ENCODE assay signal across 9 cellular contexts in the genomic region with DNA sequence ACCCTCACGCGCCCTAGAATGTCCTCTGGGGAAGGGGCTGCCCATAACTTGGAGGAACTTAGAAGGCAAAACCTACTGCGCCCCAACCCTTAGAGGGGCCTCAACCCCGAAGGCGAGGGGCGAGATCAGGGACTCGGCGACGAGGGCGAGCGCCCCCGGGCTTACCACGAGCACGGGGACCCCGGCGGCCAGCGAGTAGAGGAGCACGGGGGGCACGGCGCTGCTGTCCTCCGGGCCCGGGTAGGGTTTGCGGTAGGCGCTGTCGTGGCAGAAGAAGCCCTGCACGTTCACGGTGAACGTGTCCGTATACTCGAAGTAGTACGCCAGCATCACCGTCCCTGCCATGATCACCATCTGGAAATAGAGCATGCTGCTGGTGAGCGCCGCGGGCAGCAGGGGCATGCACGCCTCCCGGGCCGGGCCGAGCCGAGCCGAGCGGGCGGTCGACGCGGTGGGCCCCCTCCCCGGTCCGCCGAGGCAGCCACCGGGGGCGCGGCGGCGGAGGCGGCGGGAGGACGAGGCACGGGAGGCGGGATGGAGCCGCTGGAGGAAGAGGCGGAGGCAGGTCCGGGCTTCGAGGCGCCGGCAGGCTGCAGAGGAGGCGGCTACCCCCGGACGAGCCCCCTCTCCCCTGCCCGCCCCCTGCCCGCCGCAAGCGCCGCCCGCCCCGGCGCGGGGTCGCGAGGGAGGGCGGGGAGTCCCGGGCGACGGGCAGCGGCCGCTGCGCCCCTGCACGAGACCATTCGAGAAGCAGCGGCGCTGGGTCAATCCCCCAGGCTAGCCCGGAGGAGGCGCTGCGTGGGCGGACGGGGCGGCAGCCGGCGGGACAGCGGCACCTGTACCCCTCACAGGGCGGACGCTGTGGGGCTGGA. TPM values are rescaled to one million over a fixed set of nuclear protein-coding genes. Genes with fewer than 3 reads are reported as not detected.
A peak's percentile ranks its signal among the peaks of the same experiment; 100 is the strongest.
DNase-seq lines count a peak whose midpoint lies in the region; ATAC-seq and TF ChIP-seq lines count a peak whose summit lies in the region.
"Had no signal": no experiment of that assay in that cellular context is flagged by ENCODE, and none has a peak within 500 bp of the region (broad histone marks: within the 10 kb centered on the region; RNA-seq: fewer than 3 reads in every experiment).

A gene with protein sequence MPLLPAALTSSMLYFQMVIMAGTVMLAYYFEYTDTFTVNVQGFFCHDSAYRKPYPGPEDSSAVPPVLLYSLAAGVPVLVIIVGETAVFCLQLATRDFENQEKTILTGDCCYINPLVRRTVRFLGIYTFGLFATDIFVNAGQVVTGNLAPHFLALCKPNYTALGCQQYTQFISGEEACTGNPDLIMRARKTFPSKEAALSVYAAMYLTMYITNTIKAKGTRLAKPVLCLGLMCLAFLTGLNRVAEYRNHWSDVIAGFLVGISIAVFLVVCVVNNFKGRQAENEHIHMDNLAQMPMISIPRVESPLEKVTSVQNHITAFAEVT (minus strand): TSS at position 592 of the 872 bp plus-strand sequence. CDS start 190 bp downstream, at position 402.

- CTCF ChIA-PET in HEK293 (lab: Yijun Ruan, JAX) (interaction anchor here (0.6 to 0.7 kb wide), 2 partner anchors 24 to 163 kb away, joined by 3 to 4 read pairs; no protein-coding TSS in a partner anchor), Caco-2 (lab: Charles Lee) (no interaction called here)

- H3K4me3 ChIP-seq in ACC112 (ENCODE audit: low read depth, low read length) (peak within 1 kb of the TSS; percentile 77), HEK293 (ENCODE audit: low read depth, low read length) (peak within 1 kb of the TSS; percentile 34), fibroblast of pulmonary artery (replicated peaks; ENCODE audit: low read depth, low read length) (peak within 1 kb of the TSS; percentile 33), neuron (ENCODE audit: low read length) (peak within 1 kb of the TSS; percentile 52), Caco-2 (ENCODE audit: low read depth, low read length) (no peak within 1 kb of the TSS)

- H3K79me2 ChIP-seq in ACC112 (ENCODE audit: control insufficient read depth, insufficient read depth, low read length, unreplicated experiment): no peaks in the 10 kb centered on the region

- intact Hi-C loops in Caco-2 (cut with micrococcal nuclease; ENCODE audit: unreplicated experiment): no loop called here

- H3K4me3 Mint-ChIP-seq in Caco-2 (ENCODE audit: unreplicated experiment): no peak within 1 kb of the TSS

- H3K4me1 ChIP-seq in ACC112 (ENCODE audit: control insufficient read depth, insufficient read depth, low read length, unreplicated experiment) (no peaks in the 10 kb centered on the region), HEK293 (ENCODE audit: control insufficient read depth, insufficient read depth, low read length) (no peaks in the 10 kb centered on the region), neuron (ENCODE audit: insufficient read depth, low read length) (peaks cover 10% of the 10 kb centered on the region), Caco-2 (no peaks in the 10 kb centered on the region)

- H3K9me3 Mint-ChIP-seq in Caco-2 (ENCODE audit: unreplicated experiment): no peaks in the 10 kb centered on the region

- ATAC-seq in HG02870 (IDR thresholded peaks at IDR 0.05; ENCODE audit: unreplicated experiment) (no peak), HG03565 (IDR thresholded peaks at IDR 0.05; ENCODE audit: unreplicated experiment) (no peak)

- POLR2A ChIA-PET in HEK293 (lab: Yijun Ruan, JAX): no interaction called here
- POLR2A ChIA-PET in Caco-2 (lab: Charles Lee): no interaction called here

- no peak for TF ChIP-seq CTCF in HEK293 (tag by site-specific recombination; IDR thresholded peaks at IDR 0.05)
- TF ChIP-seq CTCF in fibroblast of pulmonary artery (IDR thresholded peaks at IDR 0.05; ENCODE audit: low read length, missing control alignments): no peak
- no peak for TF ChIP-seq CTCF in Caco-2 (IDR thresholded peaks at IDR 0.05; ENCODE audit: insufficient read depth in 1 of 2, low read depth in 1 of 2, low read length in 1 of 2, severe bottlenecking in 1 of 2, unreplicated experiment in 1 of 2)

- H3K27me3 Mint-ChIP-seq in Caco-2 (ENCODE audit: insufficient read depth, unreplicated experiment): peaks cover 3% of the 10 kb centered on the region

- H3K36me3 Mint-ChIP-seq in Caco-2 (ENCODE audit: insufficient read depth, unreplicated experiment): no peaks in the 10 kb centered on the region

- H3K36me3 ChIP-seq in ACC112 (ENCODE audit: insufficient read depth, low read length): no peaks in the 10 kb centered on the region
- no peaks in the 10 kb centered on the region for H3K36me3 ChIP-seq in HEK293 (ENCODE audit: control insufficient read depth in 2 of 2, insufficient read depth in 1 of 2, low read length in 2 of 2)
- H3K36me3 ChIP-seq in neuron (ENCODE audit: insufficient read depth, low read length): no peaks in the 10 kb centered on the region
- H3K36me3 ChIP-seq in Caco-2 (ENCODE audit: control insufficient read depth, insufficient read depth, low read length): no peaks in the 10 kb centered on the region

- no TSS peak for BruUV-seq in Caco-2 (replicated peaks; lab: Mats Ljungman, UMichigan)

- H2AFZ ChIP-seq in ACC112 (ENCODE audit: low read length, unreplicated experiment): peak within 1 kb of the TSS; percentile 94
- H2AFZ ChIP-seq in neuron (ENCODE audit: low read depth, low read length): peak within 1 kb of the TSS; percentile 94

- H3K4me1 Mint-ChIP-seq in Caco-2 (ENCODE audit: low read depth, unreplicated experiment): no peaks in the 10 kb centered on the region

- no peaks in the 10 kb centered on the region for H3K9me3 ChIP-seq in HEK293 (ENCODE audit: control insufficient read depth, insufficient read depth, low read depth, low read length)
- H3K9me3 ChIP-seq in neuron (ENCODE audit: low read length): no peaks in the 10 kb centered on the region
- no peaks in the 10 kb centered on the region for H3K9me3 ChIP-seq in Caco-2

- H3K27me3 ChIP-seq in ACC112 (ENCODE audit: insufficient read depth, low read length) (peaks cover 75% of the 10 kb centered on the region), neuron (ENCODE audit: insufficient read depth, low read length) (no peaks in the 10 kb centered on the region), Caco-2 (replicated peaks; ENCODE audit: control insufficient read depth, insufficient read depth, low read length) (no peaks in the 10 kb centered on the region)

- peak; percentile 19 for DNase-seq in activated CD8-positive, alpha-beta memory T cell treated with anti-CD3 and anti-CD28 coated beads, Interleukin-2, amount 50 U/mL, for 4 hours
- DNase-seq in fibroblast of pulmonary artery (ENCODE audit: low read depth) (peak; percentile 26), Caco-2 (no peak)

- H3K27ac ChIP-seq in ACC112 (ENCODE audit: low read depth, low read length) (no peak within 1 kb of the TSS), HEK293 (ENCODE audit: extremely low read depth, low read depth, low read length) (no peak within 1 kb of the TSS)
- H3K27ac ChIP-seq: VCaP had no signal

- no peak within 1 kb of the TSS for H3K27ac Mint-ChIP-seq in Caco-2 (ENCODE audit: unreplicated experiment)

TF ChIP-seq in HEK293, 187 proteins besides CTCF, POLR2A, EP300 and RAD21:
- TF ChIP-seq ZIC2 (tag by site-specific recombination; IDR thresholded peaks at IDR 0.05) (peak; percentile 26; the same call in 1 of the 2 replicates), ZNF292 (tag by site-specific recombination; IDR thresholded peaks at IDR 0.05; ENCODE audit: borderline replicate concordance, low read depth) (no peak), GLIS2 (tag by site-specific recombination; IDR thresholded peaks at IDR 0.05) (no peak)
- TF ChIP-seq, protein P1, sequence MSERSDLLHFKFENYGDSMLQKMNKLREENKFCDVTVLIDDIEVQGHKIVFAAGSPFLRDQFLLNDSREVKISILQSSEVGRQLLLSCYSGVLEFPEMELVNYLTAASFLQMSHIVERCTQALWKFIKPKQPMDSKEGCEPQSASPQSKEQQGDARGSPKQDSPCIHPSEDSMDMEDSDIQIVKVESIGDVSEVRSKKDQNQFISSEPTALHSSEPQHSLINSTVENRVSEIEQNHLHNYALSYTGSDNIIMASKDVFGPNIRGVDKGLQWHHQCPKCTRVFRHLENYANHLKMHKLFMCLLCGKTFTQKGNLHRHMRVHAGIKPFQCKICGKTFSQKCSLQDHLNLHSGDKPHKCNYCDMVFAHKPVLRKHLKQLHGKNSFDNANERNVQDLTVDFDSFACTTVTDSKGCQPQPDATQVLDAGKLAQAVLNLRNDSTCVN (tag by site-specific recombination; optimal IDR thresholded peaks at IDR 0.05): peak; percentile 16
- TF ChIP-seq, protein P2, sequence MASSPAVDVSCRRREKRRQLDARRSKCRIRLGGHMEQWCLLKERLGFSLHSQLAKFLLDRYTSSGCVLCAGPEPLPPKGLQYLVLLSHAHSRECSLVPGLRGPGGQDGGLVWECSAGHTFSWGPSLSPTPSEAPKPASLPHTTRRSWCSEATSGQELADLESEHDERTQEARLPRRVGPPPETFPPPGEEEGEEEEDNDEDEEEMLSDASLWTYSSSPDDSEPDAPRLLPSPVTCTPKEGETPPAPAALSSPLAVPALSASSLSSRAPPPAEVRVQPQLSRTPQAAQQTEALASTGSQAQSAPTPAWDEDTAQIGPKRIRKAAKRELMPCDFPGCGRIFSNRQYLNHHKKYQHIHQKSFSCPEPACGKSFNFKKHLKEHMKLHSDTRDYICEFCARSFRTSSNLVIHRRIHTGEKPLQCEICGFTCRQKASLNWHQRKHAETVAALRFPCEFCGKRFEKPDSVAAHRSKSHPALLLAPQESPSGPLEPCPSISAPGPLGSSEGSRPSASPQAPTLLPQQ (tag by site-specific recombination; IDR thresholded peaks at IDR 0.05): no peak

RNA-seq across cellular contexts. Expression of the gene that starts here (rescaled TPM):
- not detected in 2 replicates for total RNA-seq in Caco-2 (2022)

Comparison
In these comparisons a context has a peak if more than half of its experiments do, and no peak if none do; other contexts are left out.
1. DNase-seq: peak in activated CD8-positive, alpha-beta memory T cell treated with anti-CD3 and anti-CD28 coated beads, Interleukin-2, amount 50 U/mL, for 4 hours (single experiment) and fibroblast of pulmonary artery (single experiment); none in Caco-2 (0 of 2).